In genomic region chrX:31179203-31179602, GRCh38 we compare ENCODE assay signal across 23 cellular contexts.
"Had no signal": no experiment of that assay in that cellular context is flagged by ENCODE, and none has a peak within 500 bp of the region (broad histone marks: within the 10 kb centered on the region; RNA-seq: fewer than 3 reads in every experiment).

No MANE protein-coding gene starts in this region.

- H3K9me3 ChIP-seq: body of pancreas, colonic mucosa, esophagus squamous epithelium, heart right ventricle, thoracic aorta had no signal

- ATAC-seq: activated CD8-positive, alpha-beta T cell treated with anti-CD3 and anti-CD28 coated beads for 36 hours; heart right ventricle; natural killer cell treated with Interleukin-12 subunit alpha and Interleukin-12 subunit beta and Interleukin-15 and Interleukin-18, amount 100 ng/mL, for 72 hours; right cardiac atrium; stimulated activated effector memory CD8-positive, alpha-beta T cell treated with anti-CD3 and anti-CD28 coated beads, Interleukin-12 subunit alpha, Interleukin-12 subunit beta, amount 100 ng/mL, for 72 hours had no signal

- H3K4me3 ChIP-seq: body of pancreas, colonic mucosa, esophagus squamous epithelium, heart right ventricle, thoracic aorta had no signal

- H3K4me1 ChIP-seq: colonic mucosa, esophagus squamous epithelium, heart right ventricle had no signal

- H3K36me3 ChIP-seq: colonic mucosa, esophagus squamous epithelium, thoracic aorta had no signal

- H3K27me3 ChIP-seq: body of pancreas, colonic mucosa, esophagus squamous epithelium, heart right ventricle had no signal

- DNase-seq: activated CD4-positive, alpha-beta T cell treated with anti-CD3 and anti-CD28 coated beads for 1 hour; activated CD4-positive, alpha-beta T cell treated with anti-CD3 and anti-CD28 coated beads, Interleukin-2, amount 50 U/mL, for 1 hour; activated CD8-positive, alpha-beta T cell treated with anti-CD3 and anti-CD28 coated beads for 36 hours; activated naive CD4-positive, alpha-beta T cell; activated T-cell treated with anti-CD3 and anti-CD28 coated beads, Interleukin-2, amount 50 U/mL, for 48 hours; anterior cingulate cortex; body of pancreas; colonic mucosa; effector CD8-positive, alpha-beta T cell; esophagus squamous epithelium; foreskin melanocyte; heart right ventricle; posterior cingulate gyrus; right cardiac atrium; stimulated activated CD4-positive, alpha-beta T cell treated with anti-CD3 and anti-CD28 coated beads, Interleukin-4, amount 100 ng/mL, for 24 hours; T-helper 2 cell; trophoblast cell had no signal

- FAIRE-seq: endometrium, urothelium cell line had no signal

- H3K27ac ChIP-seq: colonic mucosa, epithelial cell of prostate, esophagus squamous epithelium, heart right ventricle, thoracic aorta had no signal
